Comparison of ENCODE assay signal across 1 cellular context in genomic region chr18:23927821-23928746, GRCh38.
TF ChIP-seq lines count a peak whose summit lies in the region.

No MANE protein-coding gene starts in this region.

TF ChIP-seq in IMR-90, 13 proteins besides CTCF, POLR2A, EP300 and RAD21:
- no peak for TF ChIP-seq SMC3 (IDR thresholded peaks at IDR 0.05; ENCODE audit: low read depth, low read length)
TF ChIP-seq in IMR-90: peak in this region for 0.
